Comparison of ENCODE assay signal across 16 cellular contexts in genomic region chr1:119873166-119874025, GRCh38. TPM values are rescaled to one million over a fixed set of nuclear protein-coding genes. Genes with fewer than 3 reads are reported as not detected.
A peak's percentile ranks its signal among the peaks of the same experiment; 100 is the strongest.
DNase-seq lines count a peak whose midpoint lies in the region; ATAC-seq and TF ChIP-seq lines count a peak whose summit lies in the region.
"Had no signal": no experiment of that assay in that cellular context is flagged by ENCODE, and none has a peak within 500 bp of the region (broad histone marks: within the 10 kb centered on the region; RNA-seq: fewer than 3 reads in every experiment).

No MANE protein-coding gene starts in this region.

- H2BK120ac ChIP-seq in IMR-90 (ENCODE audit: low read depth, low read length) (no peak overlapping the region), mesenchymal stem cell (ENCODE audit: low read depth, low read length) (no peak overlapping the region)

- H3K56ac ChIP-seq in IMR-90 (ENCODE audit: extremely low read depth, insufficient read depth, low read length) = no peak overlapping the region

- no peak overlapping the region; a peak in 1 of 4 replicates for H4K8ac ChIP-seq in IMR-90 (ENCODE audit: low read depth in 2 of 2, low read length in 2 of 2)
- H4K8ac ChIP-seq in mesenchymal stem cell (ENCODE audit: low read length) = no peak overlapping the region

- H3K27me3 ChIP-seq in IMR-90 (ENCODE audit: control insufficient read depth, insufficient read depth, low read length) = no peaks in the 10 kb centered on the region
- H3K27me3 ChIP-seq in breast epithelium = no peaks in the 10 kb centered on the region
- no peaks in the 10 kb centered on the region for H3K27me3 ChIP-seq in mesenchymal stem cell (ENCODE audit: control insufficient read depth in 1 of 2, insufficient read depth in 1 of 2, low read length in 2 of 2)
- H3K27me3 ChIP-seq: tibial nerve had no signal

- TF ChIP-seq CTCF in AG09309 (IDR thresholded peaks at IDR 0.05; ENCODE audit: control insufficient read depth, insufficient read depth, low read depth, low read length, missing control alignments) = no peak
- no peak for TF ChIP-seq CTCF in IMR-90 (conservative IDR thresholded peaks at IDR 0.05; ENCODE audit: low read depth, low read length)
- no peak for TF ChIP-seq CTCF in breast epithelium (IDR thresholded peaks at IDR 0.05)

- H3K79me1 ChIP-seq in IMR-90 (ENCODE audit: low read depth in 1 of 2, low read length in 2 of 2) = no peaks in the 10 kb centered on the region
- H3K79me1 ChIP-seq in mesenchymal stem cell (replicated peaks; ENCODE audit: low read length, poor library complexity, severe bottlenecking) = no peaks in the 10 kb centered on the region

- H2AK5ac ChIP-seq in IMR-90 (ENCODE audit: low read depth, low read length) (no peak overlapping the region), mesenchymal stem cell (ENCODE audit: low read length, severe bottlenecking) (no peak overlapping the region)

- H3K9me3 ChIP-seq in IMR-90 (ENCODE audit: control insufficient read depth, insufficient read depth, low read length) (no peaks in the 10 kb centered on the region), breast epithelium (no peaks in the 10 kb centered on the region), mesenchymal stem cell (ENCODE audit: control insufficient read depth, low read length) (no peaks in the 10 kb centered on the region)
- H3K9me3 ChIP-seq: Caco-2, tibial nerve had no signal

- H3K4me2 ChIP-seq in IMR-90 (ENCODE audit: low read depth, low read length) = no peak overlapping the region
- H3K4me2 ChIP-seq in mesenchymal stem cell (ENCODE audit: low read length, poor library complexity, severe bottlenecking) = no peak overlapping the region
- H3K4me2 ChIP-seq: GM23338, PC-9 had no signal

- H2AK9ac ChIP-seq in IMR-90 (replicated peaks; ENCODE audit: low read depth, low read length, poor library complexity) = no peak overlapping the region

- H4K20me1 ChIP-seq in IMR-90 (ENCODE audit: insufficient read depth, low read length) = no peaks in the 10 kb centered on the region

- H3K23ac ChIP-seq in IMR-90 (ENCODE audit: low read depth, low read length) (no peak overlapping the region), mesenchymal stem cell (ENCODE audit: low read length in 2 of 2) (no peak overlapping the region)

- H3K27ac ChIP-seq in IMR-90 (ENCODE audit: insufficient read depth, low read length) (no peak overlapping the region), breast epithelium (peak overlapping the region; percentile 53 to 68), mesenchymal stem cell (ENCODE audit: low read length, poor library complexity, severe bottlenecking) (no peak overlapping the region)
- H3K27ac ChIP-seq: PC-9 had no signal

- CTCF ChIA-PET in IMR-90 (lab: Yijun Ruan, JAX) = interaction anchor here (0.7 to 1.2 kb wide), 3 partner anchors 11 to 75 kb away, joined by 3 to 6 read pairs (median 3); no protein-coding TSS in a partner anchor

- intact Hi-C loops in IMR-90 (cut with micrococcal nuclease) = loop anchor here (10.0 kb wide), 2 partner anchors 71 to 271 kb away; no protein-coding TSS in a partner anchor
- intact Hi-C loops in breast epithelium (cut with DNase I; ENCODE audit: low total_unique reads) = no loop called here

- H3K14ac ChIP-seq in IMR-90 (replicated peaks; ENCODE audit: low read depth, low read length) (0 out of 2 replicates have a peak overlapping the region, but pooled peaks have one; percentile 3), mesenchymal stem cell (ENCODE audit: low read length in 2 of 2) (peak overlapping the region in 1 of 2 experiments; percentile 29)

- no peak overlapping the region for H4K5ac ChIP-seq in IMR-90 (ENCODE audit: low read depth, low read length)

- in situ Hi-C loops in IMR-90 (cut with MboI; ENCODE audit: low sequenced_read_pairs) = no loop called here

- 0 out of 2 replicates have a peak overlapping the region, but pooled peaks have one; percentile 26 for H2BK20ac ChIP-seq in IMR-90 (ENCODE audit: low read depth, low read length)

- no peak for TF ChIP-seq RAD21 in IMR-90 (IDR thresholded peaks at IDR 0.05; ENCODE audit: low read length)

- H4K91ac ChIP-seq in IMR-90 (ENCODE audit: insufficient read depth, low read depth, low read length) (peak overlapping the region; percentile 11; the same call in 1 of the 2 replicates), mesenchymal stem cell (ENCODE audit: low read length) (no peak overlapping the region)

- POLR2A ChIA-PET in IMR-90 (lab: Charles Lee; ENCODE audit: unreplicated experiment) = no interaction called here

- H3K9ac ChIP-seq in IMR-90 (ENCODE audit: low read depth, low read length) = no peak overlapping the region
- no peak overlapping the region for H3K9ac ChIP-seq in mesenchymal stem cell (ENCODE audit: low read length)

- dilution Hi-C loops in IMR-90 (cut with HindIII; ENCODE audit: low sequenced_read_pairs, unreplicated experiment) = no loop called here

- DNase-seq in AG09309 (ENCODE audit: low read depth) = peak; percentile 84
- DNase-seq in IMR-90 = peak; percentile 86
- peak in 1 of 2 donors; percentile 71 for DNase-seq in breast epithelium (ENCODE audit: low spot score in 2 of 2)
- peak; percentile 48 for DNase-seq in mesenchymal stem cell
- DNase-seq in islet precursor cell = no peak
- DNase-seq in hippocampal formation (lab: John Stamatoyannopoulos, UW) = no peak
- DNase-seq: Caco-2; naive thymus-derived CD8-positive, alpha-beta T cell; NCI-H1436 treated with DMSO at 0.1 percent for 48 hours; PC-9 had no signal

- ATAC-seq in IMR-90 (ENCODE audit: low read depth) (peak; percentile 60), GM18520 (IDR thresholded peaks at IDR 0.05; ENCODE audit: unreplicated experiment) (no peak), GM21723 (IDR thresholded peaks at IDR 0.05; ENCODE audit: unreplicated experiment) (no peak)
- ATAC-seq: GM23338; naive thymus-derived CD8-positive, alpha-beta T cell had no signal

- H3K4me3 ChIP-seq in AG09309 (ENCODE audit: control insufficient read depth, low read depth, low read length) = no peak overlapping the region
- H3K4me3 ChIP-seq in IMR-90 (ENCODE audit: insufficient read depth, low read depth, low read length) = no peak overlapping the region
- no peak overlapping the region for H3K4me3 ChIP-seq in breast epithelium
- no peak overlapping the region for H3K4me3 ChIP-seq in mesenchymal stem cell (ENCODE audit: insufficient read depth in 1 of 2, low read depth in 1 of 2, low read length in 2 of 2)
- H3K4me3 ChIP-seq: GM23338, PC-9, tibial nerve had no signal

- peaks cover 3% of the 10 kb centered on the region; the same call in 1 of the 2 replicates for H3K9me1 ChIP-seq in IMR-90 (ENCODE audit: insufficient read depth, low read length)

- BruUV-seq in IMR-90 (replicated peaks; lab: Mats Ljungman, UMichigan) = no TSS peak

- no peak overlapping the region for H2AFZ ChIP-seq in IMR-90 (replicated peaks; ENCODE audit: low read length, poor library complexity)
- H2AFZ ChIP-seq in mesenchymal stem cell (ENCODE audit: low read depth, low read length) = no peak overlapping the region
- H2AFZ ChIP-seq: GM23338, PC-9 had no signal

- no CpG with 5 or more reads among the region's 3 CpGs for WGBS in IMR-90 (ENCODE audit: extremely low coverage in 2 of 2, insufficient read length in 1 of 2), 2 experiments
- 83% methylated on average over 2 of the region's 3 CpGs for WGBS in mesenchymal stem cell

- TF ChIP-seq POLR2A in IMR-90 (IDR thresholded peaks at IDR 0.05; ENCODE audit: low read depth, low read length) (no peak), breast epithelium (IDR thresholded peaks at IDR 0.05) (no peak)

- H2BK15ac ChIP-seq in IMR-90 (ENCODE audit: low read depth, low read length) = no peak overlapping the region; the same call in 2 of the 3 replicates
- H2BK15ac ChIP-seq in mesenchymal stem cell (ENCODE audit: low read depth, poor library complexity, severe bottlenecking) = no peak overlapping the region

- no peaks in the 10 kb centered on the region for H3K36me3 ChIP-seq in IMR-90 (ENCODE audit: control insufficient read depth, insufficient read depth, low read length)
- no peaks in the 10 kb centered on the region for H3K36me3 ChIP-seq in breast epithelium
- H3K36me3 ChIP-seq in mesenchymal stem cell (ENCODE audit: control insufficient read depth in 1 of 2, insufficient read depth in 2 of 2, low read depth in 1 of 2, low read length in 2 of 2) = no peaks in the 10 kb centered on the region
- H3K36me3 ChIP-seq: tibial nerve had no signal

- 0 out of 2 replicates have a peak overlapping the region, but pooled peaks have one; percentile 6 for H3K4ac ChIP-seq in IMR-90 (ENCODE audit: low read depth, low read length)
- H3K4ac ChIP-seq in mesenchymal stem cell (ENCODE audit: low read depth in 1 of 2, low read length in 2 of 2) = no peak overlapping the region

- H3K4me1 ChIP-seq in IMR-90 (ENCODE audit: control insufficient read depth, insufficient read depth, low read length) (peaks cover 8% of the 10 kb centered on the region; the same call in 1 of the 2 replicates), breast epithelium (no peaks in the 10 kb centered on the region), mesenchymal stem cell (ENCODE audit: control insufficient read depth, insufficient read depth, low read depth, low read length) (peaks cover 9% of the 10 kb centered on the region)
- H3K4me1 ChIP-seq: Caco-2 had no signal

- peak overlapping the region in 1 of 2 experiments; percentile 48 for H2BK12ac ChIP-seq in mesenchymal stem cell (ENCODE audit: low read length in 2 of 2)

- H2BK5ac ChIP-seq in IMR-90 (ENCODE audit: low read depth, low read length, poor library complexity, severe bottlenecking) = peak overlapping the region; percentile 4
- no peak overlapping the region for H2BK5ac ChIP-seq in mesenchymal stem cell (ENCODE audit: low read depth, low read length, poor library complexity, severe bottlenecking)

- H3K18ac ChIP-seq in IMR-90 (ENCODE audit: low read depth, low read length) = no peak overlapping the region
- peak overlapping the region in 1 of 2 experiments; percentile 38 for H3K18ac ChIP-seq in mesenchymal stem cell (ENCODE audit: low read depth in 1 of 2, low read length in 2 of 2)

TF ChIP-seq in IMR-90, 13 proteins besides CTCF, POLR2A, EP300 and RAD21 (continues in another document):
- TF ChIP-seq RFX5 (IDR thresholded peaks at IDR 0.05; ENCODE audit: low read depth, low read length) (no peak), SMC3 (IDR thresholded peaks at IDR 0.05; ENCODE audit: low read depth, low read length) (no peak), MAFK (IDR thresholded peaks at IDR 0.05; ENCODE audit: low read depth, low read length) (no peak), RCOR1 (IDR thresholded peaks at IDR 0.05; ENCODE audit: insufficient replicate concordance, low read length) (no peak), CHD1 (IDR thresholded peaks at IDR 0.05; ENCODE audit: low read depth, low read length) (no peak), FOS (IDR thresholded peaks at IDR 0.05; ENCODE audit: low read depth, low read length) (no peak), NFE2L2 (IDR thresholded peaks at IDR 0.05; ENCODE audit: low read depth, low read length) (no peak), BHLHE40 (IDR thresholded peaks at IDR 0.05; ENCODE audit: low read depth, low read length) (no peak)

RNA-seq across cellular contexts. Expression of gene ADAM30, which starts 22.9 kb away (rescaled TPM):
- total RNA-seq in IMR-90 (2012; rRNA removed) (not detected in 2 replicates), breast epithelium (not detected)
- polyA plus RNA-seq in IMR-90 (2012; rRNA removed) = not detected in 2 replicates
- not detected in 2 replicates for polyA plus RNA-seq in IMR-90 (2012; cell fraction: cytosol; rRNA removed)
- not detected in 2 replicates for polyA plus RNA-seq in IMR-90 (2012; cell fraction: nucleus; rRNA removed; ENCODE audit: low replicate concordance)
- not detected for polyA plus RNA-seq in mesenchymal stem cell (2013, experiment 1 of 2)
- polyA plus RNA-seq in mesenchymal stem cell (2013, experiment 2 of 2) = not detected
- total RNA-seq: Caco-2; GM23338; naive thymus-derived CD8-positive, alpha-beta T cell; PC-9; tibial nerve had no signal
- polyA plus RNA-seq: adipose tissue; esophagus; GM23338; naive thymus-derived CD8-positive, alpha-beta T cell had no signal

Comparison
In these comparisons a context has a peak if more than half of its experiments do, and no peak if none do; other contexts are left out.
1. DNase-seq: peak in AG09309 (single experiment), IMR-90 (single experiment) and mesenchymal stem cell (single experiment); none in islet precursor cell (single experiment) and hippocampal formation (0 of 2).
2. H3K27ac ChIP-seq: peak in breast epithelium (2 of 2); none in IMR-90 (single experiment) and mesenchymal stem cell (single experiment).